ENCODE assay signal across 12 cellular contexts in the genomic region with DNA sequence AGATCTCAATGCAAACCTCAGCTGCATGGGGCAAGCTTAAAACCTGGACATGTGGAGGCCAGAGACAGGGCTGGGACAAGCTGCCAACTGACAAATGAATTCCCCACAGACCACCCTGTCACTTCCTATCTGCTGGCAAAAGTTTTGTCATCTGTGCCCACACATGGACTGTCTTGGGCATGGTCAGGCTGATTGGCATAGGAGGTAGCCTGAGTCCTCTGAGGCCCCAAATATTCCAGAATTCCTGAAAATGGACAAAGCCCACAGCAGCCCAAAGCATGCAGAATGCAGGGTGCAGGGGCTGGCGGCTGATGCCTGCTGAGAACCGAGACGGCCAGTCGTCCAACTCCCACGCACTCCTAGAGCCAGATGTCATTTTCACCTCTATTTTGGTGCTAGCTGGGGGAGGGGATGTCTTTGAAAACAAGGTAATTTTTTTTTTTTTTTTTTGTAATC.
A peak's percentile ranks its signal among the peaks of the same experiment; 100 is the strongest.
DNase-seq lines count a peak whose midpoint lies in the region; ATAC-seq and TF ChIP-seq lines count a peak whose summit lies in the region.
"Had no signal": no experiment of that assay in that cellular context is flagged by ENCODE, and none has a peak within 500 bp of the region (broad histone marks: within the 10 kb centered on the region; RNA-seq: fewer than 3 reads in every experiment).

No MANE protein-coding gene starts in this region.

- no peaks in the 10 kb centered on the region for H3K4me1 Mint-ChIP-seq in T-cell

- DNase-seq in GM10266 (ENCODE audit: extremely low spot score) (peak; percentile 46), coronary artery (ENCODE audit: low spot score) (peak; percentile 50), midbrain (lab: John Stamatoyannopoulos, UW) (no peak), MG63 (no peak), NCI-H187 (lab: John Stamatoyannopoulos, UW) (no peak), T-cell (no peak)
- DNase-seq: left ventricle myocardium superior, NCI-H1048, stomach, T-helper 2 cell had no signal

- H3K27me3 Mint-ChIP-seq in T-cell, result peaks cover 37 to 42% of the 10 kb centered on the region in 2 donors

- H3K4me3 ChIP-seq in coronary artery, result no peak overlapping the region
- no peak overlapping the region for H3K4me3 ChIP-seq in MG63
- H3K4me3 ChIP-seq: stomach had no signal

- no peak overlapping the region for H3K4me3 Mint-ChIP-seq in T-cell

- POLR2A ChIA-PET in T-cell (lab: Charles Lee), result no interaction called here

- CTCF ChIA-PET in T-cell (lab: Charles Lee), result no interaction called here

- no peak overlapping the region for H3K27ac Mint-ChIP-seq in T-cell

- H3K9me3 Mint-ChIP-seq in T-cell, result no peaks in the 10 kb centered on the region

- no peaks in the 10 kb centered on the region for H3K36me3 ChIP-seq in MG63
- H3K36me3 ChIP-seq: stomach had no signal

- H3K27me3 ChIP-seq in MG63, result no peaks in the 10 kb centered on the region
- H3K27me3 ChIP-seq: stomach had no signal

- H3K9me3 ChIP-seq in MG63, result no peaks in the 10 kb centered on the region
- H3K9me3 ChIP-seq: stomach had no signal

- H3K27ac ChIP-seq in coronary artery, result no peak overlapping the region

- no peaks in the 10 kb centered on the region for H3K36me3 Mint-ChIP-seq in T-cell

- ATAC-seq in GM21390 (IDR thresholded peaks at IDR 0.05; ENCODE audit: unreplicated experiment) (peak; percentile 75), HG03108 (IDR thresholded peaks at IDR 0.05; ENCODE audit: unreplicated experiment) (peak; percentile 64), T-cell (replicated peaks in 1 of 4) (no peak)
- ATAC-seq: left ventricle myocardium superior had no signal

- TF ChIP-seq CTCF in GM10266 (IDR thresholded peaks at IDR 0.05; ENCODE audit: control insufficient read depth, insufficient read depth, low read depth, missing control alignments) (no peak), coronary artery (IDR thresholded peaks at IDR 0.05) (no peak)

Comparison
In these comparisons a context has a peak if more than half of its experiments do, and no peak if none do; other contexts are left out.
1. DNase-seq: peak in GM10266 (single experiment) and coronary artery (single experiment); none in midbrain (single experiment), MG63 (single experiment), NCI-H187 (0 of 2) and T-cell (0 of 34).
2. ATAC-seq: peak in GM21390 (single experiment) and HG03108 (single experiment); none in T-cell (0 of 4).